9 cellular contexts compared by ENCODE assay signal in the genomic region with DNA sequence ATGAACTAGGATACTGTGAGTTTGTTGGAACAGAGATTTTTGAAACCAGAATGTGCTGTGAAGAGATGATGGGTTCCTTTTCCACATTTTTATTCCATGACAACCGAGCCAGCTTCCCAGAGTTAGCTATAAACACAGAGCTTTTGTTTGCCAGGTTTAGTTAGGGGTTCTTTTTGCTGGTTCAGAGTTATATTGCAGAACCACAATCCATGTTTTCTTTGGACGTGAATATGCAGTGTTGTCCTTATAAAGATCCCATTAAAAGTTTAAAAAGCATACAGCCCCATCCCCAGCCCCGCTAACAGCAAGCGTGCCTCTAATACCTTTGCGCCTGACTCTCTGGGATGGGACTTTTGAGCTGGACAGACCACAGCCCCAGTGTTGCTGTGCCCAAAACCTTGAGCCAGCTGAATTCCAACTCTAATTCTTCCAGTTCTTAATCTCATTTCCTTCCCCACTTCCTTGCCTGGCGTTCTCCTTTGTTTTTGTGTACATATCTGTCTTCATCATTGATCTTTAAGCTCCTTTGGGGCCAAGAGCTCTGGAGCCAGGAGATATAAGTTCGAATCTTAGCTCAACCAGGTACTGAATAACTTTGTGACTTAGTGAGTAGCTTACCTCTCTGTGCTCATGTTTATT.
A peak's percentile ranks its signal among the peaks of the same experiment; 100 is the strongest.
DNase-seq lines count a peak whose midpoint lies in the region; FAIRE-seq and TF ChIP-seq lines count a peak whose summit lies in the region.
"Had no signal": no experiment of that assay in that cellular context is flagged by ENCODE, and none has a peak within 500 bp of the region (broad histone marks: within the 10 kb centered on the region; RNA-seq: fewer than 3 reads in every experiment).

No MANE protein-coding gene starts in this region.

- peaks cover 72% of the 10 kb centered on the region for H3K79me2 ChIP-seq in hepatocyte

- H4K20me1 ChIP-seq in hepatocyte (ENCODE audit: insufficient read depth, poor library complexity, severe bottlenecking) = no peaks in the 10 kb centered on the region

- H3K4me1 ChIP-seq in ascending aorta = peaks cover 0 to 50% of the 10 kb centered on the region in 2 donors
- peaks cover 56% of the 10 kb centered on the region for H3K4me1 ChIP-seq in hepatocyte (ENCODE audit: insufficient read depth)

- H3K36me3 ChIP-seq in ascending aorta (no peaks in the 10 kb centered on the region), hepatocyte (replicated peaks; ENCODE audit: insufficient read depth, low read depth) (no peaks in the 10 kb centered on the region)

- no peak for FAIRE-seq in GM19239 (lab: Jason Lieb, UNC)
- FAIRE-seq: GM12892 had no signal

- 39% methylated on average over 7 of the region's 7 CpGs for WGBS in hepatocyte (ENCODE audit: low lambda C conversion rate, missing lambda C conversion rate)

- H3K9me3 ChIP-seq in ascending aorta (no peaks in the 10 kb centered on the region), hepatocyte (ENCODE audit: low read depth) (no peaks in the 10 kb centered on the region)

- no peak overlapping the region for H2AFZ ChIP-seq in hepatocyte

- H3K4me3 ChIP-seq in ascending aorta (peak overlapping the region in 1 of 2 donors; percentile 33), hepatocyte (no peak overlapping the region), skin epidermis (no peak overlapping the region)

- H3K27me3 ChIP-seq in ascending aorta = no peaks in the 10 kb centered on the region
- no peaks in the 10 kb centered on the region for H3K27me3 ChIP-seq in hepatocyte

- H3K27ac ChIP-seq in ascending aorta (peak overlapping the region; percentile 73 to 81), hepatocyte (peak overlapping the region; percentile 91), skin epidermis (peak overlapping the region in 14 of 21 experiments; percentile 0 to 59 (median 33))

- peak overlapping the region; percentile 66 for H3K4me2 ChIP-seq in hepatocyte

- TF ChIP-seq CTCF in ascending aorta (IDR thresholded peaks at IDR 0.05) (no peak), hepatocyte (IDR thresholded peaks at IDR 0.05; ENCODE audit: poor library complexity) (no peak), GM10266 (IDR thresholded peaks at IDR 0.05; ENCODE audit: control insufficient read depth, insufficient read depth, low read depth, missing control alignments) (no peak)

- H3K9me2 ChIP-seq in hepatocyte (replicated peaks; ENCODE audit: insufficient read depth) = no peaks in the 10 kb centered on the region

- DNase-seq in GM04503 (ENCODE audit: low read depth) (peak; percentile 70), ascending aorta (ENCODE audit: low spot score in 2 of 2) (no peak), hepatocyte (ENCODE audit: low spot score) (no peak), GM10266 (ENCODE audit: extremely low spot score) (no peak), OCI-M2 (lab: John Stamatoyannopoulos, UW; ENCODE audit: unreplicated experiment) (no peak), GM19239 (ENCODE audit: insufficient read length, low spot score) (no peak), iPS-NIHi7 (ENCODE audit: extremely low spot score) (no peak)

- intact Hi-C loops in ascending aorta (cut with DNase I) = loop anchor here (2.0 kb wide), 1 partner anchor 72 kb away; a partner anchor contains a TSS

Comparison
In these comparisons a context has a peak if more than half of its experiments do, and no peak if none do; other contexts are left out.
1. H3K27ac ChIP-seq: peak in every context shown above with its lines; median percentile 91 in hepatocyte; 77 in ascending aorta; 33 in skin epidermis.